Comparison of ENCODE assay signal across 8 cellular contexts in genomic region chr2:72148975-72149555, GRCh38. TPM values are rescaled to one million over a fixed set of nuclear protein-coding genes. Genes with fewer than 3 reads are reported as not detected.
DNase-seq lines count a peak whose midpoint lies in the region; ATAC-seq and TF ChIP-seq lines count a peak whose summit lies in the region.

No MANE protein-coding gene starts in this region.

- H3K4me1 Mint-ChIP-seq in stimulated activated naive CD8-positive, alpha-beta T cell treated with anti-CD3 and anti-CD28 coated beads, Interleukin-15, amount 100 ng/mL, for 72 hours: peaks cover 56% of the 10 kb centered on the region

- no peak overlapping the region for H3K27ac ChIP-seq in Peyer's patch
- no peak overlapping the region for H3K27ac ChIP-seq in liver (ENCODE audit: low read depth in 1 of 2, low read length in 2 of 2)

- TF ChIP-seq CTCF in Peyer's patch (IDR thresholded peaks at IDR 0.05): no peak
- no peak for TF ChIP-seq CTCF in liver (IDR thresholded peaks at IDR 0.05; ENCODE audit: low read depth, low read length, missing input control)

- H3K4me3 ChIP-seq in Peyer's patch (peak overlapping the region; percentile 22 to 56 (median 44)), liver (ENCODE audit: low read depth in 1 of 3, low read length in 3 of 3) (peak overlapping the region in 2 of 3 donors; percentile 47 to 52)

- H3K27me3 Mint-ChIP-seq in stimulated activated naive CD8-positive, alpha-beta T cell treated with anti-CD3 and anti-CD28 coated beads, Interleukin-15, amount 100 ng/mL, for 72 hours: peaks cover 100% of the 10 kb centered on the region

- H3K27me3 ChIP-seq in Peyer's patch (peaks cover 0 to 52% of the 10 kb centered on the region in 2 donors), liver (ENCODE audit: control insufficient read depth in 4 of 4, insufficient read depth in 4 of 4, low read length in 3 of 4) (peaks cover under 1 to 7% (median 5%) of the 10 kb centered on the region in 4 donors)

- WGBS in liver: 1% methylated on average over 58 of the region's 58 CpGs

- ATAC-seq in stimulated activated naive CD8-positive, alpha-beta T cell treated with anti-CD3 and anti-CD28 coated beads, Interleukin-15, amount 100 ng/mL, for 72 hours: peak; percentile 21
- ATAC-seq in GM21576 (IDR thresholded peaks at IDR 0.05; ENCODE audit: unreplicated experiment): no peak

- peaks cover 3 to 60% (median 36%) of the 10 kb centered on the region in 4 donors for H3K4me1 ChIP-seq in Peyer's patch
- peaks cover 19 to 57% (median 38%) of the 10 kb centered on the region in 4 donors for H3K4me1 ChIP-seq in liver (ENCODE audit: control insufficient read depth in 4 of 4, insufficient read depth in 4 of 4, low read length in 3 of 4)

- no peak for TF ChIP-seq RAD21 in liver (IDR thresholded peaks at IDR 0.05)

- H3K27ac Mint-ChIP-seq in stimulated activated naive CD8-positive, alpha-beta T cell treated with anti-CD3 and anti-CD28 coated beads, Interleukin-15, amount 100 ng/mL, for 72 hours: no peak overlapping the region

- peak overlapping the region; percentile 82 to 92 for H3K4me3 Mint-ChIP-seq in stimulated activated naive CD8-positive, alpha-beta T cell treated with anti-CD3 and anti-CD28 coated beads, Interleukin-15, amount 100 ng/mL, for 72 hours

- no peaks in the 10 kb centered on the region for H3K9me3 Mint-ChIP-seq in stimulated activated naive CD8-positive, alpha-beta T cell treated with anti-CD3 and anti-CD28 coated beads, Interleukin-15, amount 100 ng/mL, for 72 hours

- H3K9ac ChIP-seq in liver (ENCODE audit: low read depth in 1 of 2, low read length in 2 of 2): no peak overlapping the region

- DNase-seq in DMS79 treated with DMSO at 0.1 percent for 48 hours (lab: John Stamatoyannopoulos, UW) (peak; percentile 37), DMS79 (lab: John Stamatoyannopoulos, UW) (no peak), Peyer's patch (peak in 2 of 3 donors; percentile 47 to 60), cerebellum (ENCODE audit: low spot score) (peak; percentile 84), foreskin melanocyte (no peak)
- no peak for DNase-seq in stimulated activated naive CD8-positive, alpha-beta T cell treated with anti-CD3 and anti-CD28 coated beads, Interleukin-15, amount 100 ng/mL, for 72 hours

- H3K36me3 ChIP-seq in Peyer's patch (no peaks in the 10 kb centered on the region), liver (ENCODE audit: control insufficient read depth in 4 of 4, insufficient read depth in 3 of 4, low read depth in 1 of 4, low read length in 3 of 4) (no peaks in the 10 kb centered on the region)

- H3K9me3 ChIP-seq in Peyer's patch (no peaks in the 10 kb centered on the region), liver (ENCODE audit: control insufficient read depth in 4 of 4, low read length in 3 of 4) (peaks cover 0 to 7% (median 0%) of the 10 kb centered on the region in 4 donors)

- TF ChIP-seq POLR2A in Peyer's patch (IDR thresholded peaks at IDR 0.05): no peak

TF ChIP-seq in liver, 16 proteins besides CTCF, POLR2A, EP300 and RAD21:
- TF ChIP-seq JUND (IDR thresholded peaks at IDR 0.05) (no peak), FOXA2 (IDR thresholded peaks at IDR 0.05) (no peak), EGR1 (IDR thresholded peaks at IDR 0.05; ENCODE audit: low read depth in 2 of 2) (no peak)
TF ChIP-seq in liver: peak in this region for 0.

RNA-seq across cellular contexts. Expression of gene CYP26B1, which starts 1.4 kb away (rescaled TPM):
- total RNA-seq in Peyer's patch: 1 to 10 TPM; 1.9 to 8.3 (median 5.2) TPM
- 47.5 TPM for total RNA-seq in cerebellum
- total RNA-seq in liver: 1 to 10 TPM in 1 of 2 donors, under 1 TPM in 1; 0.47 to 1.8 TPM
- under 1 TPM; 0.47 to 0.83 TPM for polyA plus RNA-seq in liver

Comparison
In these comparisons a context has a peak if more than half of its experiments do, and no peak if none do; other contexts are left out.
1. DNase-seq: peak in DMS79 treated with DMSO at 0.1 percent for 48 hours (single experiment), Peyer's patch (2 of 3) and cerebellum (single experiment); none in DMS79 (single experiment), stimulated activated naive CD8-positive, alpha-beta T cell treated with anti-CD3 and anti-CD28 coated beads, Interleukin-15, amount 100 ng/mL, for 72 hours (0 of 2) and foreskin melanocyte (single experiment).